Comparison of ENCODE assay signal across 1 cellular context in genomic region chr16:9091867-9092281, GRCh38.
TF ChIP-seq lines count a peak whose summit lies in the region.

No MANE protein-coding gene starts in this region.

TF ChIP-seq in GM12878, 131 proteins besides CTCF, POLR2A, EP300 and RAD21 (continued from another document):
- TF ChIP-seq ZBTB11 (CRISPR knock-in tag; IDR thresholded peaks at IDR 0.05) (no peak), ZNF217 (IDR thresholded peaks at IDR 0.05) (no peak), BCL3 (IDR thresholded peaks at IDR 0.05; ENCODE audit: borderline replicate concordance, insufficient read depth, low read depth, low read length, poor library complexity, severe bottlenecking) (peak; percentile 9), RAD51 (IDR thresholded peaks at IDR 0.05) (no peak), CEBPZ (IDR thresholded peaks at IDR 0.05; ENCODE audit: low read depth, low read length) (no peak), NFXL1 (IDR thresholded peaks at IDR 0.05; ENCODE audit: borderline replicate concordance) (peak; percentile 92), SUPT20H (IDR thresholded peaks at IDR 0.05; ENCODE audit: borderline replicate concordance, control insufficient read depth, low read depth, low read length) (no peak), ZNF687 (IDR thresholded peaks at IDR 0.05) (no peak), MTA2 (IDR thresholded peaks at IDR 0.05; ENCODE audit: low read depth) (no peak), MXI1 (IDR thresholded peaks at IDR 0.05; ENCODE audit: low read depth, low read length) (peak; percentile 37; the same call in 1 of the 2 replicates), RB1 (IDR thresholded peaks at IDR 0.05; ENCODE audit: borderline replicate concordance) (0 out of 2 replicates have a peak, but pooled peaks have one; percentile 29), NFIC (IDR thresholded peaks at IDR 0.05; ENCODE audit: low read depth, low read length) (no peak), BMI1 (IDR thresholded peaks at IDR 0.05; ENCODE audit: borderline replicate concordance) (no peak), IKZF2 (IDR thresholded peaks at IDR 0.05) (no peak), DPF2 (IDR thresholded peaks at IDR 0.05) (no peak), CHD4 (IDR thresholded peaks at IDR 0.05) (no peak), ELK1 (IDR thresholded peaks at IDR 0.05; ENCODE audit: low read depth, low read length) (no peak), ZZZ3 (IDR thresholded peaks at IDR 0.05; ENCODE audit: control insufficient read depth, insufficient read length, low read depth) (no peak), HSF1 (IDR thresholded peaks at IDR 0.05; ENCODE audit: low read depth, low read length) (no peak), NR2C1 (IDR thresholded peaks at IDR 0.05) (no peak), ZBTB40 (IDR thresholded peaks at IDR 0.05; ENCODE audit: borderline replicate concordance) (no peak), BHLHE40 (IDR thresholded peaks at IDR 0.05; ENCODE audit: borderline replicate concordance in 1 of 2, low read depth in 2 of 2, low read length in 1 of 2) (0 out of 4 replicates have a peak, but pooled peaks of 1 of the 2 experiments have one; percentile 34)
